Comparison of ENCODE assay signal across 16 cellular contexts in the genomic region with DNA sequence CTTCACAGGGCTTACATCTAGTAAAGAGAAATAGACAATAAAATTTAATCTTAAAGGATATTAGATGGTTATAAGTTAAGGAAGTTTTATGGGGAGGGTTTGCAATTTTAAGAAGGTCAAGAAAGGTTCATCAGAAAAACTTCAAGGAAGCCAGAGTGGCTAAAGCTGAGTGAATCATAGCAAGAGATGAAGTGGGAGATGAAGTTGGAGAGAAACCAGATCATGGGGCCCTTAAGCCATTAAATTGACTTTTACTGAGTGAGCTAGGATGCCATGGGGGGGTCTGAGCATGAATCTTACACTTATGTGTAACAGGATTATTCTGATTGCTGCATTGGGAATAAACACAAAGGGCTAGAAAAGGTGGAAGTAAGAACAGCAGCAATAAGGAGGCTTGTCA.
DNase-seq lines count a peak whose midpoint lies in the region; ATAC-seq lines count a peak whose summit lies in the region.
"Had no signal": no experiment of that assay in that cellular context is flagged by ENCODE, and none has a peak within 500 bp of the region (broad histone marks: within the 10 kb centered on the region; RNA-seq: fewer than 3 reads in every experiment).

No MANE protein-coding gene starts in this region.

- DNase-seq in NCI-H82 (lab: John Stamatoyannopoulos, UW), result peak; percentile 13
- DNase-seq in NCI-H82 treated with DMSO at 0.1 percent for 48 hours (lab: John Stamatoyannopoulos, UW; ENCODE audit: unreplicated experiment), result no peak
- peak; percentile 54 for DNase-seq in NCI-H226
- DNase-seq in iris pigment epithelial cell (ENCODE audit: low read depth), result peak; percentile 23
- no peak for DNase-seq in Right ventricle myocardium inferior (ENCODE audit: missing footprints)
- DNase-seq: AML-193; Caco-2; Calu3; CD4-positive, alpha-beta T cell; CD8-positive, alpha-beta T cell; DMS79 treated with DMSO at 0.1 percent for 48 hours; EL; GDM1 had no signal

- ATAC-seq in Right ventricle myocardium inferior, result no peak
- no peak for ATAC-seq in HG02973 (IDR thresholded peaks at IDR 0.05; ENCODE audit: unreplicated experiment)
- ATAC-seq: A549; CD8-positive, alpha-beta T cell; GM12878 had no signal

- intact Hi-C loops in Right ventricle myocardium inferior (cut with DNase I), result no loop called here

Comparison
In these comparisons a context has a peak if more than half of its experiments do, and no peak if none do; other contexts are left out.
1. DNase-seq: peak in NCI-H82 (single experiment), NCI-H226 (single experiment) and iris pigment epithelial cell (single experiment); none in NCI-H82 treated with DMSO at 0.1 percent for 48 hours (single experiment) and Right ventricle myocardium inferior (single experiment).